ENCODE assay signal across 12 cellular contexts in genomic region chr6:110475255-110475654, GRCh38. TPM values are rescaled to one million over a fixed set of nuclear protein-coding genes. Genes with fewer than 3 reads are reported as not detected.
DNase-seq lines count a peak whose midpoint lies in the region; ATAC-seq and TF ChIP-seq lines count a peak whose summit lies in the region.
"Had no signal": no experiment of that assay in that cellular context is flagged by ENCODE, and none has a peak within 500 bp of the region (broad histone marks: within the 10 kb centered on the region; RNA-seq: fewer than 3 reads in every experiment).

No MANE protein-coding gene starts in this region.

- CTCF ChIA-PET in CD8-positive, alpha-beta T cell (lab: Charles Lee): no interaction called here
- CTCF ChIA-PET in naive thymus-derived CD4-positive, alpha-beta T cell (lab: Charles Lee): no interaction called here
- CTCF ChIA-PET in PC-9 (lab: Charles Lee): no interaction called here

- H3K27me3 ChIP-seq in CD8-positive, alpha-beta T cell (ENCODE audit: insufficient read depth, low read length): no peaks in the 10 kb centered on the region
- H3K27me3 ChIP-seq in adrenal gland (no peaks in the 10 kb centered on the region), PC-9 (ENCODE audit: insufficient read depth, low read depth) (no peaks in the 10 kb centered on the region)
- H3K27me3 ChIP-seq in naive thymus-derived CD4-positive, alpha-beta T cell (ENCODE audit: control insufficient read depth in 2 of 2, insufficient read depth in 2 of 2, low read length in 2 of 2): no peaks in the 10 kb centered on the region

- H3K27ac Mint-ChIP-seq in CD8-positive, alpha-beta T cell: no peak overlapping the region
- H3K27ac Mint-ChIP-seq in naive thymus-derived CD4-positive, alpha-beta T cell: no peak overlapping the region

- no peak for TF ChIP-seq CTCF in CD8-positive, alpha-beta T cell (IDR thresholded peaks at IDR 0.05)
- TF ChIP-seq CTCF in NB4 (IDR thresholded peaks at IDR 0.05; ENCODE audit: low read depth, low read length) (no peak), adrenal gland (IDR thresholded peaks at IDR 0.05) (no peak), PC-9 (conservative IDR thresholded peaks at IDR 0.05) (no peak)

- no peaks in the 10 kb centered on the region for H3F3A ChIP-seq in PC-9 (ENCODE audit: insufficient read depth, low read depth)

- ATAC-seq in CD8-positive, alpha-beta T cell: no peak
- peak; percentile 76 for ATAC-seq in naive thymus-derived CD4-positive, alpha-beta T cell

- H3K27me3 Mint-ChIP-seq in CD8-positive, alpha-beta T cell (ENCODE audit: low read depth): peaks cover 33% of the 10 kb centered on the region
- peaks cover 34 to 56% (median 54%) of the 10 kb centered on the region in 5 donors for H3K27me3 Mint-ChIP-seq in naive thymus-derived CD4-positive, alpha-beta T cell

- POLR2A ChIA-PET in CD8-positive, alpha-beta T cell (lab: Charles Lee): no interaction called here
- POLR2A ChIA-PET in naive thymus-derived CD4-positive, alpha-beta T cell (lab: Charles Lee): no interaction called here
- POLR2A ChIA-PET in PC-9 (lab: Charles Lee; ENCODE audit: unreplicated experiment): interaction anchor here (0.6 kb wide), 1 partner anchor 1003 kb away, joined by 4 read pairs; no protein-coding TSS in a partner anchor

- BruUV-seq in PC-9 (replicated peaks; lab: Mats Ljungman, UMichigan): no TSS peak

- H3K36me3 Mint-ChIP-seq in CD8-positive, alpha-beta T cell: no peaks in the 10 kb centered on the region
- peaks cover 0 to 4% (median 0%) of the 10 kb centered on the region in 5 donors for H3K36me3 Mint-ChIP-seq in naive thymus-derived CD4-positive, alpha-beta T cell

- no peaks in the 10 kb centered on the region for H3K79me2 ChIP-seq in PC-9 (ENCODE audit: low read depth)

- H3K9me3 Mint-ChIP-seq in CD8-positive, alpha-beta T cell: no peaks in the 10 kb centered on the region
- peaks cover 0 to 5% (median 0%) of the 10 kb centered on the region in 11 donors for H3K9me3 Mint-ChIP-seq in naive thymus-derived CD4-positive, alpha-beta T cell

- no peaks in the 10 kb centered on the region for H3K9me2 ChIP-seq in PC-9 (ENCODE audit: insufficient read depth)

- no peak overlapping the region for H3K27ac ChIP-seq in CD8-positive, alpha-beta T cell (ENCODE audit: low read depth, low read length)
- H3K27ac ChIP-seq in adrenal gland (peak overlapping the region in 1 of 5 donors; percentile 22), PC-9 (no peak overlapping the region)
- H3K27ac ChIP-seq in naive thymus-derived CD4-positive, alpha-beta T cell (ENCODE audit: low read depth, low read length): no peak overlapping the region
- H3K27ac ChIP-seq: GM23248 had no signal

- intact Hi-C loops in CD8-positive, alpha-beta T cell (cut with DNase I, micrococcal nuclease): no loop called here
- intact Hi-C loops in adrenal gland (cut with DNase I): no loop called here
- intact Hi-C loops in naive thymus-derived CD4-positive, alpha-beta T cell (cut with micrococcal nuclease): no loop called here
- intact Hi-C loops in PC-9 (cut with micrococcal nuclease; ENCODE audit: unreplicated experiment): no loop called here

- H3K9me3 ChIP-seq in CD8-positive, alpha-beta T cell (ENCODE audit: low read length): no peaks in the 10 kb centered on the region
- H3K9me3 ChIP-seq in adrenal gland (replicated peaks in 1 of 3): no peaks in the 10 kb centered on the region
- H3K9me3 ChIP-seq in naive thymus-derived CD4-positive, alpha-beta T cell (ENCODE audit: control insufficient read depth in 2 of 3, low read length in 3 of 3): no peaks in the 10 kb centered on the region
- no peaks in the 10 kb centered on the region for H3K9me3 ChIP-seq in PC-9 (ENCODE audit: insufficient read depth, low read depth)

- H3K4me1 ChIP-seq in CD8-positive, alpha-beta T cell (ENCODE audit: insufficient read depth, low read length): peaks cover 7% of the 10 kb centered on the region
- no peaks in the 10 kb centered on the region for H3K4me1 ChIP-seq in adrenal gland (replicated peaks in 1 of 2)
- H3K4me1 ChIP-seq in naive thymus-derived CD4-positive, alpha-beta T cell (ENCODE audit: control insufficient read depth in 2 of 2, insufficient read depth in 2 of 2, low read length in 2 of 2): no peaks in the 10 kb centered on the region
- no peaks in the 10 kb centered on the region for H3K4me1 ChIP-seq in PC-9 (replicated peaks; ENCODE audit: insufficient read depth)

- 53 to 65% (median 61%) methylated on average over 6 of the region's 6 CpGs for WGBS in adrenal gland, 4 donors

- H3K4me3 ChIP-seq in CD8-positive, alpha-beta T cell (ENCODE audit: low read depth, low read length): no peak overlapping the region
- H3K4me3 ChIP-seq in NB4 (ENCODE audit: low read depth, low read length) (peak overlapping the region; percentile 86), adrenal gland (no peak overlapping the region), PC-9 (no peak overlapping the region)
- H3K4me3 ChIP-seq in naive thymus-derived CD4-positive, alpha-beta T cell (ENCODE audit: low read length): no peak overlapping the region
- H3K4me3 ChIP-seq: GM23248 had no signal

- no peak overlapping the region for H3K4me2 ChIP-seq in PC-9

- H3K36me3 ChIP-seq in CD8-positive, alpha-beta T cell (ENCODE audit: insufficient read depth, low read length): no peaks in the 10 kb centered on the region
- H3K36me3 ChIP-seq in adrenal gland (replicated peaks in 1 of 2) (no peaks in the 10 kb centered on the region), PC-9 (ENCODE audit: low read depth) (no peaks in the 10 kb centered on the region)
- no peaks in the 10 kb centered on the region for H3K36me3 ChIP-seq in naive thymus-derived CD4-positive, alpha-beta T cell (ENCODE audit: control insufficient read depth in 2 of 3, insufficient read depth in 3 of 3, low read length in 3 of 3)

- H4K20me1 ChIP-seq in PC-9 (ENCODE audit: insufficient read depth): no peaks in the 10 kb centered on the region

- TF ChIP-seq POLR2A in NB4 (IDR thresholded peaks at IDR 0.05; ENCODE audit: extremely low read depth, insufficient read length) (peak; percentile 29), adrenal gland (IDR thresholded peaks at IDR 0.05) (no peak)

- peak overlapping the region; percentile 22 for H3K4me3 Mint-ChIP-seq in CD8-positive, alpha-beta T cell
- H3K4me3 Mint-ChIP-seq in naive thymus-derived CD4-positive, alpha-beta T cell: peak overlapping the region; percentile 39 to 80 (median 58)

- H2AFZ ChIP-seq in PC-9: no peak overlapping the region

- peaks cover 11% of the 10 kb centered on the region for H3K4me1 Mint-ChIP-seq in CD8-positive, alpha-beta T cell (ENCODE audit: low read depth)
- peaks cover 2 to 17% (median 11%) of the 10 kb centered on the region in 7 donors for H3K4me1 Mint-ChIP-seq in naive thymus-derived CD4-positive, alpha-beta T cell

- no peak for DNase-seq in CD8-positive, alpha-beta T cell
- DNase-seq in NB4 (ENCODE audit: low read depth): peak; percentile 96
- peak in 5 of 7 donors; percentile 29 to 69 (median 45) for DNase-seq in adrenal gland
- DNase-seq in naive thymus-derived CD4-positive, alpha-beta T cell: no peak
- DNase-seq in AG08396 (ENCODE audit: low spot score): no peak
- DNase-seq in PC-9: no peak
- DNase-seq in DMS 273 (lab: John Stamatoyannopoulos, UW; ENCODE audit: unreplicated experiment): no peak
- DNase-seq in NCI-H226: no peak
- DNase-seq: DMS79 treated with DMSO at 0.1 percent for 48 hours, GM23248, NCI-H1105 had no signal

RNA-seq across cellular contexts. Expression of gene SLC22A16, which starts 1.2 kb away (rescaled TPM):
- not detected for total RNA-seq in CD8-positive, alpha-beta T cell
- total RNA-seq in adrenal gland: 1 to 10 TPM in 1 of 8 donors, under 1 TPM in 3, not detected in 4; 0.11 to 1.6 (median 0.40) TPM
- not detected for polyA plus RNA-seq in adrenal gland
- total RNA-seq in naive thymus-derived CD4-positive, alpha-beta T cell: 1 to 10 TPM in 1 of 5 experiments, under 1 TPM in 1, not detected in 3; 0.29 to 2.1 TPM
- polyA plus RNA-seq in naive thymus-derived CD4-positive, alpha-beta T cell: not detected
- not detected in 2 replicates for total RNA-seq in PC-9 (2021)
- total RNA-seq: astrocyte, GM23248 had no signal
- polyA plus RNA-seq: GM23248 had no signal

RNA-seq across cellular contexts. Expression of gene DDO, which starts 59.9 kb away (rescaled TPM):
- total RNA-seq in CD8-positive, alpha-beta T cell: not detected
- total RNA-seq in adrenal gland: 10 to 100 TPM in 5 of 8 donors, 1 to 10 TPM in 3; 4.6 to 19.1 (median 12.2) TPM
- 10 to 100 TPM in 1 of 3 donors, 1 to 10 TPM in 2; 5.1 to 13.4 (median 5.8) TPM for polyA plus RNA-seq in adrenal gland
- total RNA-seq in naive thymus-derived CD4-positive, alpha-beta T cell: under 1 TPM in 1 of 5 experiments, not detected in 4; 0.47 TPM
- polyA plus RNA-seq in naive thymus-derived CD4-positive, alpha-beta T cell: not detected
- 2.0 and 3.6 TPM in 2 replicates for total RNA-seq in PC-9 (2021)
- total RNA-seq: astrocyte, GM23248 had no signal
- polyA plus RNA-seq: GM23248 had no signal

Comparison
In these comparisons a context has a peak if more than half of its experiments do, and no peak if none do; other contexts are left out.
1. DNase-seq: peak in NB4 (single experiment) and adrenal gland (5 of 7); none in CD8-positive, alpha-beta T cell (0 of 7), naive thymus-derived CD4-positive, alpha-beta T cell (0 of 9), AG08396 (single experiment), PC-9 (0 of 2), DMS 273 (single experiment) and NCI-H226 (single experiment).